ENCODE assay signal across 14 cellular contexts in the genomic region with DNA sequence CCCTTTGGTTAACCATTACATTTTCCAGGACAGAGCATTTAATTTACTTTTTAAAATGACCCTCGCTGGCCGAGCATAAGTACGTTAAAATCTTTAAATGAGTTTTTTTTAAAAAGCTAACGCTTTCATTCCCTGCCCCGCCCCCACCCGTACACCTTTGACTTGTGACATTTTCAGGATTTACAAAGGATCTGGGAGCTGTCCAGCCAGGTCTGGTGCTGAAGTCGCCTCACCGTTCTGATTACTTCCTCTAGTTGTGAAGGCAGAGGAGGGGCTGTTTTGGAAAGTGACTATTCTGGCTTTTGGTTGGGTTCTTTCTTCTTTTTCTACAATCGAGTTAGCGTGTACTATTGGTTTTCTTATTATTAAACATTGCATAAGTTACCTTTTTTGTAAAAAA. TPM values are rescaled to one million over a fixed set of nuclear protein-coding genes. Genes with fewer than 3 reads are reported as not detected.
DNase-seq lines count a peak whose midpoint lies in the region; ATAC-seq, FAIRE-seq and TF ChIP-seq lines count a peak whose summit lies in the region.
"Had no signal": no experiment of that assay in that cellular context is flagged by ENCODE, and none has a peak within 500 bp of the region (broad histone marks: within the 10 kb centered on the region; RNA-seq: fewer than 3 reads in every experiment).

No MANE protein-coding gene starts in this region.

- TF ChIP-seq EP300 in Ishikawa (IDR thresholded peaks at IDR 0.05; ENCODE audit: borderline replicate concordance), result no peak

- peaks cover 13% of the 10 kb centered on the region for H3K4me1 Mint-ChIP-seq in mesothelial cell of epicardium
- H3K4me1 Mint-ChIP-seq: activated CD8-positive, alpha-beta memory T cell treated with anti-CD3 and anti-CD28 coated beads, Interleukin-2, amount 10 ng/mL, durations not matched to agents 7 days and 5 days had no signal

- no peak for TF ChIP-seq CTCF in mesothelial cell of epicardium (IDR thresholded peaks at IDR 0.05; ENCODE audit: unreplicated experiment)

- peak; percentile 75 for DNase-seq in DMS53 (lab: John Stamatoyannopoulos, UW)
- peak; percentile 63 for DNase-seq in astrocyte of the hippocampus (ENCODE audit: low read depth, low spot score)
- peak; percentile 31 to 62 for DNase-seq in mesothelial cell of epicardium (ENCODE audit: low spot score in 2 of 2, unreplicated experiment in 2 of 2)
- DNase-seq in GM19239 (ENCODE audit: insufficient read length, low spot score), result no peak
- no peak for DNase-seq in Kasumi-1 (lab: John Stamatoyannopoulos, UW)
- no peak for DNase-seq in HTR-8/SVneo (ENCODE audit: insufficient read length, low spot score)
- DNase-seq: activated CD8-positive, alpha-beta memory T cell treated with anti-CD3 and anti-CD28 coated beads, Interleukin-2, amount 10 ng/mL, durations not matched to agents 7 days and 5 days; heart left ventricle; HFFc6; NCI-H774 had no signal

- H3K4me3 Mint-ChIP-seq in mesothelial cell of epicardium, result peak overlapping the region; percentile 8
- H3K4me3 Mint-ChIP-seq: activated CD8-positive, alpha-beta memory T cell treated with anti-CD3 and anti-CD28 coated beads, Interleukin-2, amount 10 ng/mL, durations not matched to agents 7 days and 5 days had no signal

- TF ChIP-seq RAD21 in Ishikawa (IDR thresholded peaks at IDR 0.05; ENCODE audit: low read depth), result 0 out of 2 replicates have a peak, but pooled peaks have one; percentile 1

- H3K27ac Mint-ChIP-seq in mesothelial cell of epicardium, result no peak overlapping the region
- H3K27ac Mint-ChIP-seq: activated CD8-positive, alpha-beta memory T cell treated with anti-CD3 and anti-CD28 coated beads, Interleukin-2, amount 10 ng/mL, durations not matched to agents 7 days and 5 days; HFFc6 had no signal

- no peaks in the 10 kb centered on the region for H3K36me3 Mint-ChIP-seq in mesothelial cell of epicardium
- H3K36me3 Mint-ChIP-seq: activated CD8-positive, alpha-beta memory T cell treated with anti-CD3 and anti-CD28 coated beads, Interleukin-2, amount 10 ng/mL, durations not matched to agents 7 days and 5 days had no signal

- ATAC-seq in GM18909 (IDR thresholded peaks at IDR 0.05; ENCODE audit: poor library complexity, unreplicated experiment), result no peak
- ATAC-seq: activated CD8-positive, alpha-beta memory T cell treated with anti-CD3 and anti-CD28 coated beads, Interleukin-2, amount 10 ng/mL, durations not matched to agents 7 days and 5 days; heart left ventricle had no signal

- no peaks in the 10 kb centered on the region for H3K9me3 Mint-ChIP-seq in mesothelial cell of epicardium
- H3K9me3 Mint-ChIP-seq: HFFc6 had no signal

- FAIRE-seq in GM19239 (lab: Jason Lieb, UNC), result no peak
- no peak for FAIRE-seq in HTR-8/SVneo (lab: Jason Lieb, UNC)

- peaks cover 84% of the 10 kb centered on the region for H3K27me3 Mint-ChIP-seq in mesothelial cell of epicardium (ENCODE audit: low read depth)

TF ChIP-seq in Ishikawa, 13 proteins besides CTCF, POLR2A, EP300 and RAD21:
- TF ChIP-seq, protein P1, sequence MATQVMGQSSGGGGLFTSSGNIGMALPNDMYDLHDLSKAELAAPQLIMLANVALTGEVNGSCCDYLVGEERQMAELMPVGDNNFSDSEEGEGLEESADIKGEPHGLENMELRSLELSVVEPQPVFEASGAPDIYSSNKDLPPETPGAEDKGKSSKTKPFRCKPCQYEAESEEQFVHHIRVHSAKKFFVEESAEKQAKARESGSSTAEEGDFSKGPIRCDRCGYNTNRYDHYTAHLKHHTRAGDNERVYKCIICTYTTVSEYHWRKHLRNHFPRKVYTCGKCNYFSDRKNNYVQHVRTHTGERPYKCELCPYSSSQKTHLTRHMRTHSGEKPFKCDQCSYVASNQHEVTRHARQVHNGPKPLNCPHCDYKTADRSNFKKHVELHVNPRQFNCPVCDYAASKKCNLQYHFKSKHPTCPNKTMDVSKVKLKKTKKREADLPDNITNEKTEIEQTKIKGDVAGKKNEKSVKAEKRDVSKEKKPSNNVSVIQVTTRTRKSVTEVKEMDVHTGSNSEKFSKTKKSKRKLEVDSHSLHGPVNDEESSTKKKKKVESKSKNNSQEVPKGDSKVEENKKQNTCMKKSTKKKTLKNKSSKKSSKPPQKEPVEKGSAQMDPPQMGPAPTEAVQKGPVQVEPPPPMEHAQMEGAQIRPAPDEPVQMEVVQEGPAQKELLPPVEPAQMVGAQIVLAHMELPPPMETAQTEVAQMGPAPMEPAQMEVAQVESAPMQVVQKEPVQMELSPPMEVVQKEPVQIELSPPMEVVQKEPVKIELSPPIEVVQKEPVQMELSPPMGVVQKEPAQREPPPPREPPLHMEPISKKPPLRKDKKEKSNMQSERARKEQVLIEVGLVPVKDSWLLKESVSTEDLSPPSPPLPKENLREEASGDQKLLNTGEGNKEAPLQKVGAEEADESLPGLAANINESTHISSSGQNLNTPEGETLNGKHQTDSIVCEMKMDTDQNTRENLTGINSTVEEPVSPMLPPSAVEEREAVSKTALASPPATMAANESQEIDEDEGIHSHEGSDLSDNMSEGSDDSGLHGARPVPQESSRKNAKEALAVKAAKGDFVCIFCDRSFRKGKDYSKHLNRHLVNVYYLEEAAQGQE (IDR thresholded peaks at IDR 0.05; ENCODE audit: low read depth), result peak; percentile 92
- TF ChIP-seq TAF1 (IDR thresholded peaks at IDR 0.05; ENCODE audit: low read depth), result no peak

RNA-seq across cellular contexts. Expression of a gene that starts 2.9 kb away (rescaled TPM):
- total RNA-seq in mesothelial cell of epicardium, result 0.80 to 0.88 TPM (median 0.86 TPM) in 3 replicates
- total RNA-seq: activated CD8-positive, alpha-beta memory T cell treated with anti-CD3 and anti-CD28 coated beads, Interleukin-2, amount 10 ng/mL, durations not matched to agents 7 days and 5 days; mononuclear cell; vagina had no signal

Comparison
In these comparisons a context has a peak if more than half of its experiments do, and no peak if none do; other contexts are left out.
1. DNase-seq: peak in DMS53 (single experiment), astrocyte of the hippocampus (single experiment) and mesothelial cell of epicardium (2 of 2); none in GM19239 (single experiment), Kasumi-1 (0 of 2) and HTR-8/SVneo (single experiment).